8 cellular contexts compared by ENCODE assay signal in genomic region chr11:109064618-109065307, GRCh38.
A peak's percentile ranks its signal among the peaks of the same experiment; 100 is the strongest.
DNase-seq lines count a peak whose midpoint lies in the region; ATAC-seq and TF ChIP-seq lines count a peak whose summit lies in the region.
"Not testable (repeated sequence)": the region's sequence is repeated elsewhere in the genome, so short reads cannot be mapped to it uniquely, and the experiment has no call there.

No MANE protein-coding gene starts in this region.

- not testable (repeated sequence) for H3K79me2 ChIP-seq in MM.1S (ENCODE audit: low read length)

- not testable (repeated sequence) for TF ChIP-seq CTCF in MM.1S (IDR thresholded peaks at IDR 0.05; ENCODE audit: low read length)

- not testable (repeated sequence) for H3K9me2 ChIP-seq in MM.1S (replicated peaks; ENCODE audit: insufficient read depth, low read length)

- H3K36me3 Mint-ChIP-seq in activated CD4-positive, alpha-beta T cell treated with anti-CD3 and anti-CD28 coated beads for 36 hours (ENCODE audit: low read depth) = not testable (repeated sequence)

- H3K36me3 ChIP-seq in MM.1S (replicated peaks; ENCODE audit: insufficient read depth, low read length) = not testable (repeated sequence)

- not testable (repeated sequence) for H3K27me3 Mint-ChIP-seq in activated CD4-positive, alpha-beta T cell treated with anti-CD3 and anti-CD28 coated beads for 36 hours

- POLR2A ChIA-PET in activated CD4-positive, alpha-beta T cell treated with anti-CD3 and anti-CD28 coated beads for 36 hours (lab: Charles Lee) = interaction anchor here (0.6 kb wide), 2 partner anchors 198 to 1114 kb away, joined by 3 to 18 read pairs; no protein-coding TSS in a partner anchor

- H3K9me3 ChIP-seq in MM.1S (replicated peaks; ENCODE audit: insufficient read depth, low read length) = not testable (repeated sequence)

- not testable (repeated sequence) for H3F3A ChIP-seq in MM.1S (ENCODE audit: insufficient read depth, low read length)

- CTCF ChIA-PET in activated CD4-positive, alpha-beta T cell treated with anti-CD3 and anti-CD28 coated beads for 36 hours (lab: Charles Lee) = not testable (repeated sequence)

- not testable (repeated sequence) for H3K4me3 ChIP-seq in MM.1S (ENCODE audit: low read length)

- not testable (repeated sequence) for H3K27me3 ChIP-seq in MM.1S (replicated peaks; ENCODE audit: insufficient read depth, low read length)

- H3K4me1 ChIP-seq in MM.1S (ENCODE audit: low read length) = peaks cover 43% of the 10 kb centered on the region

- TF ChIP-seq POLR2A in erythroblast (IDR thresholded peaks at IDR 0.05; ENCODE audit: low read length) = not testable (repeated sequence)

- H3K9me3 Mint-ChIP-seq in activated CD4-positive, alpha-beta T cell treated with anti-CD3 and anti-CD28 coated beads for 36 hours (ENCODE audit: low read depth) = not testable (repeated sequence)

- intact Hi-C loops in activated CD4-positive, alpha-beta T cell treated with anti-CD3 and anti-CD28 coated beads for 36 hours (cut with DNase I, micrococcal nuclease) = not testable (repeated sequence)

- H3K4me2 ChIP-seq in MM.1S (ENCODE audit: low read depth, low read length) = 0 out of 2 replicates have a peak overlapping the region, but pooled peaks have one; percentile 16

- H4K20me1 ChIP-seq in MM.1S (ENCODE audit: insufficient read depth, low read length) = not testable (repeated sequence)

- not testable (repeated sequence) for H3K27ac Mint-ChIP-seq in activated CD4-positive, alpha-beta T cell treated with anti-CD3 and anti-CD28 coated beads for 36 hours

- H3K27ac ChIP-seq in MM.1S (ENCODE audit: low read length) = not testable (repeated sequence)

- not testable (repeated sequence) for H2AFZ ChIP-seq in MM.1S (ENCODE audit: low read length)

- not testable (repeated sequence) for H3K4me3 Mint-ChIP-seq in activated CD4-positive, alpha-beta T cell treated with anti-CD3 and anti-CD28 coated beads for 36 hours

- ATAC-seq in HG03432 (IDR thresholded peaks at IDR 0.05; ENCODE audit: unreplicated experiment) = peak; percentile 55
- not testable (repeated sequence) for ATAC-seq in activated CD4-positive, alpha-beta T cell treated with anti-CD3 and anti-CD28 coated beads for 36 hours

- not testable (repeated sequence) for H3K9ac ChIP-seq in MM.1S (ENCODE audit: low read length)

- peak; percentile 36 for DNase-seq in DMS53 (lab: John Stamatoyannopoulos, UW)
- DNase-seq in MM.1S = peak; percentile 74
- DNase-seq in NCI-H2171 treated with DMSO at 0.1 percent for 48 hours (lab: John Stamatoyannopoulos, UW) = peak; percentile 15
- peak; percentile 10 for DNase-seq in activated CD4-positive, alpha-beta T cell treated with anti-CD3 and anti-CD28 coated beads for 36 hours
- DNase-seq in activated gamma-delta T cell treated with Interleukin-2 at 50 U/mL for 16 hours = peak; percentile 35
- DNase-seq in erythroblast (lab: John Stamatoyannopoulos, UW) = peak; percentile 13 to 14
- DNase-seq in stimulated activated CD4-positive, alpha-beta T cell treated with anti-CD3 and anti-CD28 coated beads, Interleukin-15, amount 100 ng/mL, for 24 hours = peak; percentile 3

- H3K4me1 Mint-ChIP-seq in activated CD4-positive, alpha-beta T cell treated with anti-CD3 and anti-CD28 coated beads for 36 hours = not testable (repeated sequence)

Comparison
In these comparisons a context has a peak if more than half of its experiments do, and no peak if none do; other contexts are left out.
1. DNase-seq: peak in every context shown above with its lines; median percentile 74 in MM.1S; 36 in DMS53; 35 in activated gamma-delta T cell treated with Interleukin-2 at 50 U/mL for 16 hours; 15 in NCI-H2171 treated with DMSO at 0.1 percent for 48 hours; 14 in erythroblast; 10 in activated CD4-positive, alpha-beta T cell treated with anti-CD3 and anti-CD28 coated beads for 36 hours; 3 in stimulated activated CD4-positive, alpha-beta T cell treated with anti-CD3 and anti-CD28 coated beads, Interleukin-15, amount 100 ng/mL, for 24 hours.